Comparison of ENCODE assay signal across 16 cellular contexts in the genomic region with DNA sequence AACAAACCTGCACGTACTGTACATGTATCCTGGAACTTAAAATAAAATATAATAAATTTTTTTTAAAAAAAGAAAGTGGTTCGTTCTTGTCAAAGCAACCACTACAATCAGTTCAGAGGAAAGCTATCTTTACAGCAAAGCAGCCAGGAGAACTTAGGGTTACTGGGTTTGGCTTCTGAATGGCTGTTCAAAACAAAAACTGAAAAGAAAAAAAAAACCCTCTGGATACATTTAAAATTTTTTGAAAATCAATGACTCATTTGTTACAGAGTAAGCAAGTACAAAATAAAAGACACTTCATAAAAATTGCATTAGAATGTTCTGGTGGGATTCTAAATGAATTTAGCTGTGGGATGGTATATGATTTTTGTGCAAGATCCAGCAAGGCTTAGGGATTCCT.
"Had no signal": no experiment of that assay in that cellular context is flagged by ENCODE, and none has a peak within 500 bp of the region (broad histone marks: within the 10 kb centered on the region; RNA-seq: fewer than 3 reads in every experiment).

No MANE protein-coding gene starts in this region.

- DNase-seq: activated CD4-positive, alpha-beta T cell treated with anti-CD3 and anti-CD28 coated beads for 36 hours; activated CD4-positive, alpha-beta T cell treated with anti-CD3 and anti-CD28 coated beads, Interleukin-2, amount 50 U/mL, for 48 hours; activated T-cell treated with anti-CD3 and anti-CD28 coated beads for 4 hours; amniotic stem cell; body of pancreas; central memory CD4-positive, alpha-beta T cell; colonic mucosa; left colon; stimulated activated CD4-positive, alpha-beta T cell treated with anti-CD3 and anti-CD28 coated beads, Interleukin-2, amount 100 ng/mL, for 24 hours; stimulated activated naive CD4-positive, alpha-beta T cell treated with Interleukin-2 at 50 U/mL for 16 hours; T-helper 2 cell; upper lobe of left lung had no signal

- H3K9me3 ChIP-seq: body of pancreas, colonic mucosa, upper lobe of left lung had no signal

- H3K27me3 Mint-ChIP-seq: activated CD4-positive, alpha-beta T cell treated with anti-CD3 and anti-CD28 coated beads for 36 hours; activated naive CD8-positive, alpha-beta T cell had no signal

- H3K4me3 Mint-ChIP-seq: activated CD4-positive, alpha-beta T cell treated with anti-CD3 and anti-CD28 coated beads for 36 hours; activated naive CD8-positive, alpha-beta T cell; activated T-helper 1 cell treated with anti-CD3 and anti-CD28 coated beads, Interleukin-12 subunit alpha, Interleukin-12 subunit beta, Interleukin-2, Interleukin-4 antibody, amounts not matched to agents 30 ng/mL and 10 ng/mL and 1 ng/mL, durations not matched to agents 14 hours and 24 hours and 36 hours had no signal

- H3K36me3 Mint-ChIP-seq: activated naive CD8-positive, alpha-beta T cell had no signal

- H3K4me1 ChIP-seq: colonic mucosa had no signal

- H3K4me3 ChIP-seq: body of pancreas, colonic mucosa, lung, upper lobe of left lung had no signal

- ATAC-seq: body of pancreas, left colon had no signal

- H3K27ac ChIP-seq: body of pancreas, upper lobe of left lung had no signal

- H3K9me3 Mint-ChIP-seq: activated T-helper 1 cell treated with anti-CD3 and anti-CD28 coated beads, Interleukin-12 subunit alpha, Interleukin-12 subunit beta, Interleukin-2, Interleukin-4 antibody, amounts not matched to agents 30 ng/mL and 10 ng/mL and 1 ng/mL, durations not matched to agents 14 hours and 24 hours and 36 hours had no signal

- H3K27ac Mint-ChIP-seq: activated naive CD8-positive, alpha-beta T cell; activated T-helper 1 cell treated with anti-CD3 and anti-CD28 coated beads, Interleukin-12 subunit alpha, Interleukin-12 subunit beta, Interleukin-2, Interleukin-4 antibody, amounts not matched to agents 30 ng/mL and 10 ng/mL and 1 ng/mL, durations not matched to agents 14 hours and 24 hours and 36 hours; progenitor cell of endocrine pancreas had no signal

- H3K36me3 ChIP-seq: colonic mucosa, upper lobe of left lung had no signal

- H3K27me3 ChIP-seq: body of pancreas, colonic mucosa, upper lobe of left lung had no signal
